In the genomic region with DNA sequence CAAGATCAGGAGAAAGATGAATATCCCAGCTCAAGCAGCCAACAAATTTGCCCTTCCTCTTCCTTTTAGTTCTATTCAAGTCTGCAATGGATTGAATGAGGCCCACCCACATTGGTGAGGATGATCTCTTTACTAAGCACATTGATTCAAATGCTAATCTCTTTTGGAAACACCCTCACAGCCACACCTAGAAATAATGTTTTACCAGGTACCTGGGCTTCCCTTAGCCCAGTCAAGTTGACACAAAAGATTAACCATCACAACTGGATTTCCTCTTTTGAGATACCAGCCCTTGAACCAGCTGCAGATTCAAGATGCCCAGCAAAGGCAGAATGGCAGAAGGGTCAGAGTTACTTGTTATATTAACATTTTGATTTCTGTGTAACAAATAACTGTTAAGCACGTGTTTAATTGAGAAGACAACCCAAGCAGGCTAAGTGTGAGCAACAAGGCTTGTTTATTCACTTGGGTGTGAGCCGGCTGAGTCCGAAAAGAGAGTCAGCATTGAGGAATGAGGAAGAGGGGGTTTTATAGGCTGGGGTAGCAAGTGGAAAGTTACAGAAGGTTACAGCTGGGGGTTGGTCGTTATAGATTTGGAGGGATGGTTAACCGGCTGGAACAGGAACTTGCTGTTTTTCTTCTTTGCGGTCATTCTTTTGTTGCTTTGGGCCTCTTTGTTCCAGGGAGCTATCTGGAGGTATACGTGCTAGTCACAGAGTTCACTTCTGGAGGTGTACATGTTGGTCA, we compare ENCODE assay signal across 22 cellular contexts.
A peak's percentile ranks its signal among the peaks of the same experiment; 100 is the strongest.
DNase-seq lines count a peak whose midpoint lies in the region; ATAC-seq and TF ChIP-seq lines count a peak whose summit lies in the region.
"Had no signal": no experiment of that assay in that cellular context is flagged by ENCODE, and none has a peak within 500 bp of the region (broad histone marks: within the 10 kb centered on the region; RNA-seq: fewer than 3 reads in every experiment).

No MANE protein-coding gene starts in this region.

- H3K9me3 ChIP-seq in PC-3 (ENCODE audit: low read length) (no peaks in the 10 kb centered on the region), mucosa of rectum (ENCODE audit: control insufficient read depth in 2 of 2, low read length in 2 of 2) (no peaks in the 10 kb centered on the region), GM23248 (ENCODE audit: low read depth) (no peaks in the 10 kb centered on the region)
- H3K9me3 ChIP-seq: adrenal gland had no signal

- no TSS peak for BruUV-seq in PC-3 (replicated peaks; lab: Mats Ljungman, UMichigan)

- no peaks in the 10 kb centered on the region for H4K20me1 ChIP-seq in PC-3 (ENCODE audit: low read length)
- no peaks in the 10 kb centered on the region for H4K20me1 ChIP-seq in GM23248 (ENCODE audit: insufficient read depth)

- TF ChIP-seq CTCF in PC-3 (conservative IDR thresholded peaks at IDR 0.05; ENCODE audit: low read depth, low read length): no peak

- H2AFZ ChIP-seq in PC-3 (ENCODE audit: low read length): no peak overlapping the region
- H2AFZ ChIP-seq in GM23248: no peak overlapping the region
- H2AFZ ChIP-seq: parathyroid adenoma had no signal

- POLR2A ChIA-PET in PC-3 (lab: Charles Lee; ENCODE audit: unreplicated experiment): no interaction called here

- in situ Hi-C loops in GM23248 (cut with MboI): no loop called here

- H3K4me1 ChIP-seq in PC-3 (ENCODE audit: insufficient read depth, low read length) (peaks cover 40% of the 10 kb centered on the region), mucosa of rectum (ENCODE audit: control insufficient read depth in 2 of 2, insufficient read depth in 2 of 2, low read length in 2 of 2) (peaks cover 3 to 29% of the 10 kb centered on the region in 2 donors), GM23248 (ENCODE audit: insufficient read depth) (no peaks in the 10 kb centered on the region)
- H3K4me1 ChIP-seq: adrenal gland, parathyroid adenoma had no signal

- no peaks in the 10 kb centered on the region for H3K27me3 ChIP-seq in PC-3 (ENCODE audit: low read length)
- no peaks in the 10 kb centered on the region for H3K27me3 ChIP-seq in mucosa of rectum (ENCODE audit: control insufficient read depth in 2 of 2, insufficient read depth in 2 of 2, low read length in 2 of 2)
- peaks cover 32% of the 10 kb centered on the region for H3K27me3 ChIP-seq in GM23248 (replicated peaks; ENCODE audit: insufficient read depth)
- H3K27me3 ChIP-seq: adrenal gland had no signal

- CTCF ChIA-PET in PC-3 (lab: Charles Lee): no interaction called here

- peak overlapping the region; percentile 82 for H3K27ac ChIP-seq in PC-3 (ENCODE audit: low read length)
- peak overlapping the region; percentile 72 for H3K27ac ChIP-seq in epithelial cell of prostate
- H3K27ac ChIP-seq in mucosa of rectum (ENCODE audit: low read depth in 2 of 2, low read length in 2 of 2): peak overlapping the region; percentile 75 to 90
- H3K27ac ChIP-seq in GM23248: no peak overlapping the region
- H3K27ac ChIP-seq: adrenal gland, KMS-11, parathyroid adenoma had no signal

- H3K4me3 ChIP-seq in PC-3 (ENCODE audit: low read length) (no peak overlapping the region), mucosa of rectum (ENCODE audit: low read length in 2 of 2) (peak overlapping the region; percentile 37 to 51), GM23248 (no peak overlapping the region)
- H3K4me3 ChIP-seq: adrenal gland had no signal

- no peaks in the 10 kb centered on the region for H3K36me3 ChIP-seq in PC-3 (ENCODE audit: low read depth, low read length)
- H3K36me3 ChIP-seq in mucosa of rectum (ENCODE audit: control insufficient read depth in 2 of 2, insufficient read depth in 2 of 2, low read length in 2 of 2): no peaks in the 10 kb centered on the region
- H3K36me3 ChIP-seq in GM23248 (ENCODE audit: low read depth): no peaks in the 10 kb centered on the region
- H3K36me3 ChIP-seq: adrenal gland had no signal

- H3K4me2 ChIP-seq in PC-3 (ENCODE audit: low read length) (peak overlapping the region; percentile 29), GM23248 (ENCODE audit: unreplicated experiment) (no peak overlapping the region)
- H3K4me2 ChIP-seq: KMS-11 had no signal

- H3K79me2 ChIP-seq in PC-3 (ENCODE audit: low read length) (no peaks in the 10 kb centered on the region), GM23248 (ENCODE audit: insufficient read depth) (no peaks in the 10 kb centered on the region)
- H3K79me2 ChIP-seq: parathyroid adenoma had no signal

- H3K9me2 ChIP-seq in PC-3 (replicated peaks; ENCODE audit: low read length) (no peaks in the 10 kb centered on the region), GM23248 (ENCODE audit: insufficient read depth) (no peaks in the 10 kb centered on the region)

- ATAC-seq in PC-3: peak; percentile 39
- ATAC-seq: natural killer cell, T-cell had no signal

- H3F3A ChIP-seq in PC-3 (ENCODE audit: low read length, unreplicated experiment) (no peaks in the 10 kb centered on the region), GM23248 (ENCODE audit: insufficient read depth) (no peaks in the 10 kb centered on the region)

- intact Hi-C loops in PC-3 (cut with micrococcal nuclease): no loop called here

- 76% methylated on average over 7 of the region's 7 CpGs for WGBS in GM23248 (ENCODE audit: low coverage in 1 of 2, low lambda C conversion rate in 2 of 2, missing lambda C conversion rate in 2 of 2), 2 experiments

- DNase-seq in Daoy (ENCODE audit: low read depth) (peak; percentile 55), PC-3 (peak; percentile 81), epithelial cell of prostate (ENCODE audit: low read depth, low spot score) (peak; percentile 50), Kasumi-1 (lab: John Stamatoyannopoulos, UW) (no peak), GM23248 (no peak), cerebellar cortex (ENCODE audit: low spot score) (no peak)
- no peak for DNase-seq in stimulated activated CD4-positive, alpha-beta T cell treated with anti-CD3 and anti-CD28 coated beads, Interleukin-2, amount 100 ng/mL, for 48 hours
- DNase-seq: activated gamma-delta T cell; adrenal gland; central memory CD4-positive, alpha-beta T cell; DMS53; effector memory CD4-positive, alpha-beta T cell; islet precursor cell; natural killer cell; NCI-H2107; NCI-H510A treated with DMSO at 0.1 percent for 48 hours; SHP77; stimulated activated CD4-positive, alpha-beta T cell treated with anti-CD3 and anti-CD28 coated beads, Interleukin-4, amount 100 ng/mL, for 24 hours; T-cell had no signal

- H3K9ac ChIP-seq in PC-3 (ENCODE audit: low read length): peak overlapping the region; percentile 28; the same call in 1 of the 2 replicates
- peak overlapping the region in 1 of 2 donors; percentile 54 for H3K9ac ChIP-seq in mucosa of rectum (ENCODE audit: low read depth in 1 of 2, low read length in 2 of 2)
- H3K9ac ChIP-seq in GM23248: no peak overlapping the region
- H3K9ac ChIP-seq: KMS-11, parathyroid adenoma had no signal

Comparison
In these comparisons a context has a peak if more than half of its experiments do, and no peak if none do; other contexts are left out.
1. DNase-seq: peak in Daoy (single experiment), PC-3 (single experiment) and epithelial cell of prostate (single experiment); none in stimulated activated CD4-positive, alpha-beta T cell treated with anti-CD3 and anti-CD28 coated beads, Interleukin-2, amount 100 ng/mL, for 48 hours (0 of 2), Kasumi-1 (0 of 2), GM23248 (single experiment) and cerebellar cortex (single experiment).
2. H3K4me3 ChIP-seq: peak in mucosa of rectum (2 of 2); none in PC-3 (single experiment) and GM23248 (single experiment).